11 cellular contexts compared by ENCODE assay signal in the genomic region with DNA sequence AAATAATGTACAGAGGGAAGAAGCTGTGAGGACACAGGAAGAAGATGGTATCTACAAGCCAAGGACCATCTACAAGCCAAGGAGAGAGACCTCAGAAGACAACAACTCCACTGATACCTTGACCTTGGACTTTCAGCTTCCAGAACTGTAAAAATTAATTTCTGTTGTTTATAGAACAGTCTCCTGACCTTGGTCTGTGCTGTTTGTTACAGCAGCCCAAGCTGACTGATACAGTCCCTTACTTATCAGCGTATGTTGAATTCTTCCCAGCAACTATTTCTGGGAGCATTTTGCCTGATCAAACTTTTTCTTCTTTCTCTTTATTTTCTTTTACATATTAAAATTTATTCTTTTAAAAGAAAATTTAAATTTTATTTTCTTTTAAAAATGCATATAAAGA.
"Had no signal": no experiment of that assay in that cellular context is flagged by ENCODE, and none has a peak within 500 bp of the region (broad histone marks: within the 10 kb centered on the region; RNA-seq: fewer than 3 reads in every experiment).

No MANE protein-coding gene starts in this region.

- ATAC-seq: GM23338, HCT116 had no signal

- H3K4me3 ChIP-seq: GM23248, GM23338, HAP-1 had no signal

- H3K4me2 ChIP-seq: GM23338 had no signal

- H3K27ac ChIP-seq: GM23248 had no signal

- H3K27ac Mint-ChIP-seq: GM23338, HFFc6 had no signal

- FAIRE-seq: H1, H54 had no signal

- H3K4me1 ChIP-seq: HAP-1 had no signal

- H2AFZ ChIP-seq: GM23248, GM23338 had no signal

- H3K36me3 ChIP-seq: HAP-1 had no signal

- H3K4me3 Mint-ChIP-seq: GM23338, H9, HFFc6 had no signal

- H3K9me3 ChIP-seq: HAP-1 had no signal

- DNase-seq: GM23248, GOT3, H7, H9, HCEC 1CT, HFFc6 had no signal

- H3K9ac ChIP-seq: GM23248 had no signal
